In genomic region chr15:45555914-45556608, GRCh38 we compare ENCODE assay signal across 1 cellular context.
TF ChIP-seq lines count a peak whose summit lies in the region.

No MANE protein-coding gene starts in this region.

TF ChIP-seq in GM12878, 131 proteins besides CTCF, POLR2A, EP300 and RAD21 (continued from another document):
- TF ChIP-seq, protein P1, sequence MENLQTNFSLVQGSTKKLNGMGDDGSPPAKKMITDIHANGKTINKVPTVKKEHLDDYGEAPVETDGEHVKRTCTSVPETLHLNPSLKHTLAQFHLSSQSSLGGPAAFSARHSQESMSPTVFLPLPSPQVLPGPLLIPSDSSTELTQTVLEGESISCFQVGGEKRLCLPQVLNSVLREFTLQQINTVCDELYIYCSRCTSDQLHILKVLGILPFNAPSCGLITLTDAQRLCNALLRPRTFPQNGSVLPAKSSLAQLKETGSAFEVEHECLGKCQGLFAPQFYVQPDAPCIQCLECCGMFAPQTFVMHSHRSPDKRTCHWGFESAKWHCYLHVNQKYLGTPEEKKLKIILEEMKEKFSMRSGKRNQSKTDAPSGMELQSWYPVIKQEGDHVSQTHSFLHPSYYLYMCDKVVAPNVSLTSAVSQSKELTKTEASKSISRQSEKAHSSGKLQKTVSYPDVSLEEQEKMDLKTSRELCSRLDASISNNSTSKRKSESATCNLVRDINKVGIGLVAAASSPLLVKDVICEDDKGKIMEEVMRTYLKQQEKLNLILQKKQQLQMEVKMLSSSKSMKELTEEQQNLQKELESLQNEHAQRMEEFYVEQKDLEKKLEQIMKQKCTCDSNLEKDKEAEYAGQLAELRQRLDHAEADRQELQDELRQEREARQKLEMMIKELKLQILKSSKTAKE (IDR thresholded peaks at IDR 0.05; ENCODE audit: low read depth, poor library complexity, severe bottlenecking), result no peak
- TF ChIP-seq RCOR1 (conservative IDR thresholded peaks at IDR 0.05; ENCODE audit: low read depth, low read length) (no peak), IKZF1 (conservative IDR thresholded peaks at IDR 0.05) (peak; percentile 93), DPF2 (IDR thresholded peaks at IDR 0.05) (peak; percentile 96), BMI1 (IDR thresholded peaks at IDR 0.05; ENCODE audit: borderline replicate concordance) (0 out of 2 replicates have a peak, but pooled peaks have one; percentile 57), RELB (IDR thresholded peaks at IDR 0.05; ENCODE audit: low read depth) (peak; percentile 72), MEF2B (IDR thresholded peaks at IDR 0.05; ENCODE audit: partially characterized antibody, poor library complexity, severe bottlenecking) (peak; percentile 18), ATF7 (IDR thresholded peaks at IDR 0.05; ENCODE audit: low read depth) (peak; percentile 67; the same call in 1 of the 2 replicates), NBN (IDR thresholded peaks at IDR 0.05) (0 out of 2 replicates have a peak, but pooled peaks have one; percentile 41), IKZF2 (IDR thresholded peaks at IDR 0.05) (peak; percentile 87 to 89; a peak in 3 of 4 replicates), ZNF687 (IDR thresholded peaks at IDR 0.05) (0 out of 2 replicates have a peak, but pooled peaks have one; percentile 15), RFX5 (IDR thresholded peaks at IDR 0.05; ENCODE audit: low read depth, low read length) (no peak), MTA2 (IDR thresholded peaks at IDR 0.05; ENCODE audit: low read depth) (peak; percentile 82), RUNX3 (IDR thresholded peaks at IDR 0.05; ENCODE audit: low read length) (peak; percentile 21; the same call in 1 of the 2 replicates), CHD2 (IDR thresholded peaks at IDR 0.05; ENCODE audit: borderline replicate concordance, low read depth, low read length) (0 out of 2 replicates have a peak, but pooled peaks have one; percentile 30), ETV6 (conservative IDR thresholded peaks at IDR 0.05 in 1 of 2, IDR thresholded peaks at IDR 0.05 in 1 of 2; ENCODE audit: borderline replicate concordance in 1 of 2, low read depth in 1 of 2) (0 out of 4 replicates have a peak, but pooled peaks of 1 of the 2 experiments have one; percentile 17), GABPA (IDR thresholded peaks at IDR 0.05; ENCODE audit: low read depth) (no peak), ZNF622 (IDR thresholded peaks at IDR 0.05) (no peak), NR2F1 (conservative IDR thresholded peaks at IDR 0.05) (peak; percentile 59), E4F1 (IDR thresholded peaks at IDR 0.05; ENCODE audit: borderline replicate concordance, partially characterized antibody) (peak; percentile 16), HDAC6 (IDR thresholded peaks at IDR 0.05; ENCODE audit: unreplicated experiment) (no peak), NR2C2 (IDR thresholded peaks at IDR 0.05; ENCODE audit: borderline replicate concordance, control insufficient read depth, insufficient read length, low read depth) (no peak)
- TF ChIP-seq, protein P2, sequence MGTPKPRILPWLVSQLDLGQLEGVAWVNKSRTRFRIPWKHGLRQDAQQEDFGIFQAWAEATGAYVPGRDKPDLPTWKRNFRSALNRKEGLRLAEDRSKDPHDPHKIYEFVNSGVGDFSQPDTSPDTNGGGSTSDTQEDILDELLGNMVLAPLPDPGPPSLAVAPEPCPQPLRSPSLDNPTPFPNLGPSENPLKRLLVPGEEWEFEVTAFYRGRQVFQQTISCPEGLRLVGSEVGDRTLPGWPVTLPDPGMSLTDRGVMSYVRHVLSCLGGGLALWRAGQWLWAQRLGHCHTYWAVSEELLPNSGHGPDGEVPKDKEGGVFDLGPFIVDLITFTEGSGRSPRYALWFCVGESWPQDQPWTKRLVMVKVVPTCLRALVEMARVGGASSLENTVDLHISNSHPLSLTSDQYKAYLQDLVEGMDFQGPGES (IDR thresholded peaks at IDR 0.05), result no peak
